ENCODE assay signal across 2 cellular contexts in the genomic region with DNA sequence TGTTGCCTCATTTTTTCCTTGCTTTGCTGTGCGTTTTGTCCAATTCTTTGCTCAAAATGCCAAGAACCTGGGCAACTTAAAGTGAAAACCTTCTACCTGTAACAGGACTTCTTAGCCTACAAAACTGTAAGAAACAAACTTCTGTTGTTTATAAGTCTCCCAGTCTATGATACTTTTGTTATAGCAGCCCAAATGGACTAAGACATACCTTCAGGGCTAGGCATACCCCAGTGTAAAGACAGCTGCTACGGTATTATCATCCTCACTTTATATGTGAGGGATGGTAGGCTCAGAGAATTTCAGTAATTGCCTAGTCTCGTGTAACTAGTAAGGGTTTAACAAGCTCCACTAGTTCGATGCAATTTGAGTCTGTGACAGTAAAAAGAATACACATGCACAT.
TF ChIP-seq lines count a peak whose summit lies in the region.

No MANE protein-coding gene starts in this region.

TF ChIP-seq in HepG2, 621 proteins besides CTCF, POLR2A, EP300 and RAD21:
- peak; percentile 91 for TF ChIP-seq ZNF12 (CRISPR knock-in tag; IDR thresholded peaks at IDR 0.05)
- no peak for TF ChIP-seq PRDM15 (CRISPR knock-in tag; IDR thresholded peaks at IDR 0.05)

TF ChIP-seq in K562, 482 proteins besides CTCF, POLR2A, EP300 and RAD21:
- TF ChIP-seq COPS2 (conservative IDR thresholded peaks at IDR 0.05) (no peak), HMBOX1 (IDR thresholded peaks at IDR 0.05) (peak; percentile 38; the same call in 1 of the 2 replicates)
